In genomic region chr17:15263206-15263579, GRCh38 we compare ENCODE assay signal across 8 cellular contexts. TPM values are rescaled to one million over a fixed set of nuclear protein-coding genes. Genes with fewer than 3 reads are reported as not detected.
A peak's percentile ranks its signal among the peaks of the same experiment; 100 is the strongest.
DNase-seq lines count a peak whose midpoint lies in the region; ATAC-seq and TF ChIP-seq lines count a peak whose summit lies in the region.

No MANE protein-coding gene starts in this region.

- no peak overlapping the region for H3K27ac Mint-ChIP-seq in activated naive CD4-positive, alpha-beta T cell treated with anti-CD3 and anti-CD28 coated beads for 36 hours

- H3K4me1 Mint-ChIP-seq in activated naive CD4-positive, alpha-beta T cell treated with anti-CD3 and anti-CD28 coated beads for 36 hours (ENCODE audit: low read depth) = peaks cover 10% of the 10 kb centered on the region

- peak overlapping the region; percentile 26 to 65 (median 55) for H3K27ac ChIP-seq in right lobe of liver
- H3K27ac ChIP-seq in tibial artery = peak overlapping the region; percentile 98 to 99

- H3K9me3 ChIP-seq in right lobe of liver (no peaks in the 10 kb centered on the region), tibial artery (no peaks in the 10 kb centered on the region)

- peak; percentile 28 for DNase-seq in HuH-7 (ENCODE audit: low spot score)
- peak; percentile 72 for DNase-seq in ecto neural progenitor cell (ENCODE audit: low spot score)
- peak in 2 of 3 donors; percentile 42 to 54 for DNase-seq in right lobe of liver
- peak; percentile 97 to 98 for DNase-seq in tibial artery
- no peak for DNase-seq in CD1c-positive myeloid dendritic cell (ENCODE audit: extremely low spot score)
- no peak for DNase-seq in activated naive CD4-positive, alpha-beta T cell treated with anti-CD3 and anti-CD28 coated beads for 36 hours
- DNase-seq in NCI-H2107 treated with DMSO at 0.1 percent for 48 hours (lab: John Stamatoyannopoulos, UW; ENCODE audit: unreplicated experiment) = no peak

- H3K27me3 ChIP-seq in right lobe of liver = no peaks in the 10 kb centered on the region
- no peaks in the 10 kb centered on the region for H3K27me3 ChIP-seq in tibial artery

- ATAC-seq in right lobe of liver (peak in 1 of 4 donors; percentile 14), HG03280 (IDR thresholded peaks at IDR 0.05; ENCODE audit: unreplicated experiment) (no peak)

- no peaks in the 10 kb centered on the region for H3K36me3 Mint-ChIP-seq in activated naive CD4-positive, alpha-beta T cell treated with anti-CD3 and anti-CD28 coated beads for 36 hours (ENCODE audit: low read depth)

- H3K36me3 ChIP-seq in right lobe of liver (no peaks in the 10 kb centered on the region), tibial artery (peaks cover 11 to 14% (median 14%) of the 10 kb centered on the region in 3 donors)

- CTCF ChIA-PET in activated naive CD4-positive, alpha-beta T cell treated with anti-CD3 and anti-CD28 coated beads for 36 hours (lab: Charles Lee) = interaction anchor here (0.6 to 1.3 kb wide), 2 partner anchors 240 to 1754 kb away, joined by 3 to 7 read pairs; no protein-coding TSS in a partner anchor

- H3K9me3 Mint-ChIP-seq in activated naive CD4-positive, alpha-beta T cell treated with anti-CD3 and anti-CD28 coated beads for 36 hours = no peaks in the 10 kb centered on the region

- TF ChIP-seq CTCF in right lobe of liver (IDR thresholded peaks at IDR 0.05) (no peak), tibial artery (IDR thresholded peaks at IDR 0.05) (no peak)

- peak overlapping the region; percentile 21 to 54 (median 32) for H3K4me3 ChIP-seq in right lobe of liver
- peak overlapping the region; percentile 74 to 88 for H3K4me3 ChIP-seq in tibial artery

- H3K4me1 ChIP-seq in right lobe of liver (peaks cover 0 to 7% (median 0%) of the 10 kb centered on the region in 4 donors), tibial artery (peaks cover 0 to 29% (median 22%) of the 10 kb centered on the region in 4 donors)

- WGBS in right lobe of liver (ENCODE audit: insufficient coverage, low coverage, low lambda C conversion rate, missing lambda C conversion rate) = 7% methylated on average over 13 of the region's 17 CpGs

- H3K27me3 Mint-ChIP-seq in activated naive CD4-positive, alpha-beta T cell treated with anti-CD3 and anti-CD28 coated beads for 36 hours (ENCODE audit: low read depth) = peaks cover 60% of the 10 kb centered on the region

- intact Hi-C loops in right lobe of liver (cut with DNase I) = loop anchor here in 1 of 2 donors (10.0 kb wide), 1 partner anchor 242 kb away; no protein-coding TSS in a partner anchor
- intact Hi-C loops in tibial artery (cut with DNase I; ENCODE audit: low total_unique reads) = loop anchor here (5.0 kb wide), 1 partner anchor 734 kb away; the partner anchor contains the start of genes TTC19 and ZSWIM7
- intact Hi-C loops in activated naive CD4-positive, alpha-beta T cell treated with anti-CD3 and anti-CD28 coated beads for 36 hours (cut with micrococcal nuclease) = loop anchor here (5.0 kb wide), 1 partner anchor 1334 kb away; no protein-coding TSS in a partner anchor

- no peak for TF ChIP-seq POLR2A in right lobe of liver (IDR thresholded peaks at IDR 0.05)

- H3K4me3 Mint-ChIP-seq in activated naive CD4-positive, alpha-beta T cell treated with anti-CD3 and anti-CD28 coated beads for 36 hours = no peak overlapping the region

RNA-seq across cellular contexts. Expression of gene PMP22, which starts 1.9 kb away (rescaled TPM):
- total RNA-seq in right lobe of liver = 1 to 10 TPM; 3.0 to 9.2 (median 6.9) TPM
- under 1 TPM in 1 of 2 experiments, not detected in 1; 0.12 TPM for total RNA-seq in activated naive CD4-positive, alpha-beta T cell treated with anti-CD3 and anti-CD28 coated beads for 36 hours

Comparison
In these comparisons a context has a peak if more than half of its experiments do, and no peak if none do; other contexts are left out.
1. DNase-seq: peak in HuH-7 (single experiment), ecto neural progenitor cell (single experiment), right lobe of liver (2 of 3) and tibial artery (2 of 2); none in CD1c-positive myeloid dendritic cell (single experiment), activated naive CD4-positive, alpha-beta T cell treated with anti-CD3 and anti-CD28 coated beads for 36 hours (single experiment) and NCI-H2107 treated with DMSO at 0.1 percent for 48 hours (single experiment).